ENCODE assay signal across 1 cellular context in genomic region chr17:63826468-63827001, GRCh38.
TF ChIP-seq lines count a peak whose summit lies in the region.

No MANE protein-coding gene starts in this region.

TF ChIP-seq in liver, 16 proteins besides CTCF, POLR2A, EP300 and RAD21 (continued from another document):
- TF ChIP-seq REST (IDR thresholded peaks at IDR 0.05) (no peak), EGR1 (IDR thresholded peaks at IDR 0.05; ENCODE audit: low read depth in 2 of 2) (no peak)
TF ChIP-seq in liver: peak in this region for 0.
